9 cellular contexts compared by ENCODE assay signal in the genomic region with DNA sequence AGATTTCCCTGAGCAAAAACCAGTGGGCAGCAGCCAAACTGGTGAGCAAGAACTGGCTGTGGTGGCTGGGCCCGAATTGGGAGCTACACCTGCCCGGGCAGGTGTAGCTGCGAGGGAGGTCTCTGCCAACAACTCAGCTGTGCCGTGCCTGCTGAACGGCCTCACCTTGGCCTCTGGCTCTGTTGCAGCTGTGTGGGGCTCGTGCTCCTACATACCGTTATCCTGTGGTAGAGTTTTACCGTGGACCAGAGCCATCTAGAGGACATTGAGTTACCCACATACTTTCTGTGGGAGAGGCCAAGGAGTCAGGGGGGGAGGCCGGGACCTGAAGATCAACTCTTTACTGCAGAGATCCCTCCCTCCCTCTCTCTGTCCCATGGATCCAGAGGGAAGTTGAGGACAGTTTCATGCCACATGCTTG. TPM values are rescaled to one million over a fixed set of nuclear protein-coding genes. Genes with fewer than 3 reads are reported as not detected.
DNase-seq lines count a peak whose midpoint lies in the region; ATAC-seq, FAIRE-seq and TF ChIP-seq lines count a peak whose summit lies in the region.
"Had no signal": no experiment of that assay in that cellular context is flagged by ENCODE, and none has a peak within 500 bp of the region (broad histone marks: within the 10 kb centered on the region; RNA-seq: fewer than 3 reads in every experiment).

No MANE protein-coding gene starts in this region.

- H3K9me3 ChIP-seq in prostate gland: no peaks in the 10 kb centered on the region
- H3K9me3 ChIP-seq: neutrophil had no signal

- H3K9me3 Mint-ChIP-seq in activated naive CD4-positive, alpha-beta T cell treated with anti-CD3 and anti-CD28 coated beads for 36 hours: no peaks in the 10 kb centered on the region
- no peaks in the 10 kb centered on the region for H3K9me3 Mint-ChIP-seq in HFFc6

- H3K27me3 ChIP-seq in bronchial epithelial cell (ENCODE audit: control insufficient read depth, insufficient read depth, low read length) (no peaks in the 10 kb centered on the region), prostate gland (replicated peaks; ENCODE audit: insufficient read depth) (no peaks in the 10 kb centered on the region)
- H3K27me3 ChIP-seq: neutrophil had no signal

- FAIRE-seq in bronchial epithelial cell (lab: Jason Lieb, UNC): no peak

- no peak overlapping the region for H3K27ac Mint-ChIP-seq in activated naive CD4-positive, alpha-beta T cell treated with anti-CD3 and anti-CD28 coated beads for 36 hours
- H3K27ac Mint-ChIP-seq in HFFc6: no peak overlapping the region

- ATAC-seq in HG03097 (IDR thresholded peaks at IDR 0.05; ENCODE audit: low FRiP score, unreplicated experiment): no peak

- no peaks in the 10 kb centered on the region for H3K27me3 Mint-ChIP-seq in activated naive CD4-positive, alpha-beta T cell treated with anti-CD3 and anti-CD28 coated beads for 36 hours (ENCODE audit: low read depth)
- peaks cover 5% of the 10 kb centered on the region; the same call in 1 of the 2 replicates for H3K27me3 Mint-ChIP-seq in HFFc6 (ENCODE audit: insufficient read depth)

- 44% methylated on average over 9 of the region's 9 CpGs for WGBS in prostate gland

- H3K4me3 Mint-ChIP-seq in activated naive CD4-positive, alpha-beta T cell treated with anti-CD3 and anti-CD28 coated beads for 36 hours: no peak overlapping the region
- no peak overlapping the region for H3K4me3 Mint-ChIP-seq in HFFc6

- H3K4me1 Mint-ChIP-seq in activated naive CD4-positive, alpha-beta T cell treated with anti-CD3 and anti-CD28 coated beads for 36 hours (ENCODE audit: low read depth): peaks cover 17% of the 10 kb centered on the region
- H3K4me1 Mint-ChIP-seq in HFFc6 (ENCODE audit: low read depth): peaks cover 7% of the 10 kb centered on the region

- intact Hi-C loops in activated naive CD4-positive, alpha-beta T cell treated with anti-CD3 and anti-CD28 coated beads for 36 hours (cut with micrococcal nuclease): loop anchor here (1.0 kb wide), 1 partner anchor 172 kb away; no protein-coding TSS in a partner anchor
- intact Hi-C loops in prostate gland (cut with DNase I): loop anchor here (10.0 kb wide), 1 partner anchor 620 kb away; no protein-coding TSS in a partner anchor

- H3K36me3 ChIP-seq in bronchial epithelial cell (ENCODE audit: control insufficient read depth, insufficient read depth, low read length) (no peaks in the 10 kb centered on the region), prostate gland (no peaks in the 10 kb centered on the region)
- H3K36me3 ChIP-seq: neutrophil had no signal

- H3K27ac ChIP-seq in prostate gland: no peak overlapping the region
- H3K27ac ChIP-seq: neutrophil had no signal

- CTCF ChIA-PET in activated naive CD4-positive, alpha-beta T cell treated with anti-CD3 and anti-CD28 coated beads for 36 hours (lab: Charles Lee): interaction anchor here (1.1 to 2.2 kb wide), 2 partner anchors 36 to 86 kb away, joined by 7 read pairs; no protein-coding TSS in a partner anchor

- peak; percentile 50 for DNase-seq in activated naive CD4-positive, alpha-beta T cell treated with anti-CD3 and anti-CD28 coated beads for 36 hours
- no peak for DNase-seq in activated naive CD4-positive, alpha-beta T cell treated with anti-CD3 and anti-CD28 coated beads, Interleukin-2, amount 50 U/mL, for 16 hours
- DNase-seq in HFFc6: peak; percentile 16
- DNase-seq in NCI-H82 (lab: John Stamatoyannopoulos, UW): peak; percentile 81
- DNase-seq in bronchial epithelial cell (ENCODE audit: low read depth): peak; percentile 89
- DNase-seq in prostate gland (ENCODE audit: low spot score): peak; percentile 33
- no peak for DNase-seq in DMS114 treated with DMSO at 0.1 percent for 48 hours (lab: John Stamatoyannopoulos, UW; ENCODE audit: unreplicated experiment)

- H3K4me3 ChIP-seq in bronchial epithelial cell (ENCODE audit: low read depth, low read length): no peak overlapping the region
- no peak overlapping the region for H3K4me3 ChIP-seq in prostate gland

- no peak for TF ChIP-seq POLR2A in prostate gland (IDR thresholded peaks at IDR 0.05)

- TF ChIP-seq CTCF in HFFc6 (IDR thresholded peaks at IDR 0.05) (peak; percentile 49), bronchial epithelial cell (IDR thresholded peaks at IDR 0.05; ENCODE audit: insufficient read depth, low read length, severe bottlenecking) (peak; percentile 36), prostate gland (IDR thresholded peaks at IDR 0.05) (peak in 1 of 4 experiments; percentile 11)

- H3K4me1 ChIP-seq in prostate gland (replicated peaks): no peaks in the 10 kb centered on the region

- H3K36me3 Mint-ChIP-seq in activated naive CD4-positive, alpha-beta T cell treated with anti-CD3 and anti-CD28 coated beads for 36 hours (ENCODE audit: low read depth): no peaks in the 10 kb centered on the region
- no peaks in the 10 kb centered on the region for H3K36me3 Mint-ChIP-seq in HFFc6 (ENCODE audit: low read depth)

RNA-seq across cellular contexts. Expression of a gene that starts 8.0 kb away (rescaled TPM):
- 1 to 10 TPM; 5.1 to 5.5 TPM for total RNA-seq in activated naive CD4-positive, alpha-beta T cell treated with anti-CD3 and anti-CD28 coated beads for 36 hours
- 1 to 10 TPM in 2 of 6 experiments, under 1 TPM in 4; 0.41 to 1.1 (median 0.77) TPM for total RNA-seq in HFFc6 (2021; fragmentation: NEBNext Ultra II Directional; extraction: Animal tissue kit (Norgen Biotek cat#: 25700))
- total RNA-seq in bronchial epithelial cell (1.8 and 3.2 TPM in 2 replicates), prostate gland (10 to 100 TPM in 1 of 2 donors, 1 to 10 TPM in 1; 5.3 to 21.1 TPM)

Comparison
In these comparisons a context has a peak if more than half of its experiments do, and no peak if none do; other contexts are left out.
1. DNase-seq: peak in activated naive CD4-positive, alpha-beta T cell treated with anti-CD3 and anti-CD28 coated beads for 36 hours (single experiment), HFFc6 (single experiment), NCI-H82 (single experiment), bronchial epithelial cell (single experiment) and prostate gland (single experiment); none in activated naive CD4-positive, alpha-beta T cell treated with anti-CD3 and anti-CD28 coated beads, Interleukin-2, amount 50 U/mL, for 16 hours (single experiment) and DMS114 treated with DMSO at 0.1 percent for 48 hours (single experiment).